Comparison of ENCODE assay signal across 8 cellular contexts in genomic region chr16:4313563-4314531, GRCh38. TPM values are rescaled to one million over a fixed set of nuclear protein-coding genes. Genes with fewer than 3 reads are reported as not detected.
DNase-seq lines count a peak whose midpoint lies in the region; ATAC-seq and TF ChIP-seq lines count a peak whose summit lies in the region.

No MANE protein-coding gene starts in this region.

- CTCF ChIA-PET in activated CD8-positive, alpha-beta memory T cell treated with anti-CD3 and anti-CD28 coated beads, Interleukin-2, amount 10 ng/mL, durations not matched to agents 7 days and 5 days (lab: Charles Lee), result interaction anchor here (1.2 to 3.3 kb wide), 2 partner anchors 9 to 13 kb away, joined by 3 to 16 read pairs; no protein-coding TSS in a partner anchor

- no peaks in the 10 kb centered on the region for H3K9me3 ChIP-seq in tibial artery

- peaks cover 20% of the 10 kb centered on the region for H3K4me1 Mint-ChIP-seq in activated CD8-positive, alpha-beta memory T cell treated with anti-CD3 and anti-CD28 coated beads, Interleukin-2, amount 10 ng/mL, durations not matched to agents 7 days and 5 days

- intact Hi-C loops in tibial artery (cut with DNase I; ENCODE audit: low total_unique reads), result no loop called here

- H3K27me3 Mint-ChIP-seq in activated CD8-positive, alpha-beta memory T cell treated with anti-CD3 and anti-CD28 coated beads, Interleukin-2, amount 10 ng/mL, durations not matched to agents 7 days and 5 days, result peaks cover 18% of the 10 kb centered on the region

- H3K4me3 ChIP-seq in GM12864 (ENCODE audit: low read depth, low read length), result no peak overlapping the region
- H3K4me3 ChIP-seq in tibial artery, result no peak overlapping the region

- peaks cover 0 to 45% (median 32%) of the 10 kb centered on the region in 4 donors for H3K4me1 ChIP-seq in tibial artery

- H3K27ac ChIP-seq in tibial artery, result peak overlapping the region in 1 of 2 donors; percentile 99

- TF ChIP-seq CTCF in GM12864 (IDR thresholded peaks at IDR 0.05; ENCODE audit: low read depth, low read length, missing control alignments), result peak; percentile 75
- peak; percentile 43 to 59 for TF ChIP-seq CTCF in tibial artery (IDR thresholded peaks at IDR 0.05)

- DNase-seq in GM12864 (ENCODE audit: low read depth) (no peak), islet precursor cell (peak; percentile 86), tibial artery (no peak), middle frontal gyrus (ENCODE audit: extremely low spot score, low spot score) (no peak), NCI-H2029 (lab: John Stamatoyannopoulos, UW) (no peak)
- no peak for DNase-seq in activated CD8-positive, alpha-beta memory T cell treated with anti-CD3 and anti-CD28 coated beads, Interleukin-2, amount 10 ng/mL, durations not matched to agents 7 days and 5 days

- peak overlapping the region; percentile 55 for H3K4me3 Mint-ChIP-seq in activated CD8-positive, alpha-beta memory T cell treated with anti-CD3 and anti-CD28 coated beads, Interleukin-2, amount 10 ng/mL, durations not matched to agents 7 days and 5 days

- no peaks in the 10 kb centered on the region for H3K36me3 ChIP-seq in tibial artery

- H3K27me3 ChIP-seq in tibial artery, result no peaks in the 10 kb centered on the region

- no peaks in the 10 kb centered on the region for H3K36me3 Mint-ChIP-seq in activated CD8-positive, alpha-beta memory T cell treated with anti-CD3 and anti-CD28 coated beads, Interleukin-2, amount 10 ng/mL, durations not matched to agents 7 days and 5 days

- ATAC-seq in HG03571 (IDR thresholded peaks at IDR 0.05; ENCODE audit: unreplicated experiment) (peak; percentile 33), HG03095 (IDR thresholded peaks at IDR 0.05; ENCODE audit: unreplicated experiment) (no peak)
- ATAC-seq in activated CD8-positive, alpha-beta memory T cell treated with anti-CD3 and anti-CD28 coated beads, Interleukin-2, amount 10 ng/mL, durations not matched to agents 7 days and 5 days, result no peak

- no peaks in the 10 kb centered on the region for H3K9me3 Mint-ChIP-seq in activated CD8-positive, alpha-beta memory T cell treated with anti-CD3 and anti-CD28 coated beads, Interleukin-2, amount 10 ng/mL, durations not matched to agents 7 days and 5 days (ENCODE audit: low read depth)

- H3K27ac Mint-ChIP-seq in activated CD8-positive, alpha-beta memory T cell treated with anti-CD3 and anti-CD28 coated beads, Interleukin-2, amount 10 ng/mL, durations not matched to agents 7 days and 5 days, result no peak overlapping the region

RNA-seq across cellular contexts. Expression of gene GLIS2, which starts 2.0 kb away (rescaled TPM):
- under 1 TPM; 0.55 to 0.63 TPM for total RNA-seq in activated CD8-positive, alpha-beta memory T cell treated with anti-CD3 and anti-CD28 coated beads, Interleukin-2, amount 10 ng/mL, durations not matched to agents 7 days and 5 days

RNA-seq across cellular contexts. Expression of gene PAM16, which starts 37.3 kb away (rescaled TPM):
- 10 to 100 TPM; 47.5 to 49.4 TPM for total RNA-seq in activated CD8-positive, alpha-beta memory T cell treated with anti-CD3 and anti-CD28 coated beads, Interleukin-2, amount 10 ng/mL, durations not matched to agents 7 days and 5 days

RNA-seq across cellular contexts. Expression of gene TFAP4, which starts 41.0 kb away (rescaled TPM):
- total RNA-seq in activated CD8-positive, alpha-beta memory T cell treated with anti-CD3 and anti-CD28 coated beads, Interleukin-2, amount 10 ng/mL, durations not matched to agents 7 days and 5 days, result 10 to 100 TPM; 18.0 to 27.2 TPM

RNA-seq across cellular contexts. Expression of gene VASN, which starts 57.8 kb away (rescaled TPM):
- not detected for total RNA-seq in activated CD8-positive, alpha-beta memory T cell treated with anti-CD3 and anti-CD28 coated beads, Interleukin-2, amount 10 ng/mL, durations not matched to agents 7 days and 5 days
